ENCODE assay signal across 8 cellular contexts in genomic region chr18:51621103-51621969, GRCh38.
DNase-seq lines count a peak whose midpoint lies in the region; ATAC-seq and TF ChIP-seq lines count a peak whose summit lies in the region.

No MANE protein-coding gene starts in this region.

- H3K27me3 ChIP-seq in iPS-18a (ENCODE audit: control insufficient read depth, insufficient read depth, low read length): peaks cover 14% of the 10 kb centered on the region

- in situ Hi-C loops in astrocyte of the cerebellum (cut with HindIII; ENCODE audit: low sequenced_read_pairs): no loop called here

- peak; percentile 55 for ATAC-seq in HG03135 (IDR thresholded peaks at IDR 0.05; ENCODE audit: unreplicated experiment)
- ATAC-seq in HG03097 (IDR thresholded peaks at IDR 0.05; ENCODE audit: low FRiP score, unreplicated experiment): no peak

- peaks cover 21% of the 10 kb centered on the region for H3K4me1 ChIP-seq in iPS-18a (ENCODE audit: control insufficient read depth, low read depth, low read length)

- no peak overlapping the region for H3K27ac ChIP-seq in iPS-18a (ENCODE audit: low read length)

- TF ChIP-seq CTCF in astrocyte of the cerebellum (IDR thresholded peaks at IDR 0.05; ENCODE audit: low read depth, low read length, missing control alignments): peak; percentile 98

- no peaks in the 10 kb centered on the region for H3K9me3 ChIP-seq in iPS-18a (ENCODE audit: control insufficient read depth, low read depth, low read length)

- H3K9ac ChIP-seq in iPS-18a (ENCODE audit: low read length): no peak overlapping the region

- H3K4me3 ChIP-seq in astrocyte of the cerebellum (ENCODE audit: low read depth, low read length) (no peak overlapping the region), iPS-18a (ENCODE audit: low read length) (peak overlapping the region; percentile 23)

- no peaks in the 10 kb centered on the region for H3K36me3 ChIP-seq in iPS-18a (ENCODE audit: control insufficient read depth, low read depth, low read length)

- DNase-seq in A172 (ENCODE audit: low spot score): peak; percentile 27
- peak; percentile 71 for DNase-seq in GM03348 (ENCODE audit: low spot score)
- peak; percentile 19 to 67 for DNase-seq in NCI-H526 (lab: John Stamatoyannopoulos, UW)
- peak; percentile 73 for DNase-seq in astrocyte of the cerebellum (ENCODE audit: low read depth)
- peak; percentile 5 for DNase-seq in stimulated activated CD8-positive, alpha-beta memory T cell treated with anti-CD3 and anti-CD28 coated beads, Interleukin-7, amount 100 ng/mL, for 24 hours (ENCODE audit: low read depth)

Comparison
In these comparisons a context has a peak if more than half of its experiments do, and no peak if none do; other contexts are left out.
1. DNase-seq: peak in every context shown above with its lines; median percentile 73 in astrocyte of the cerebellum; 71 in GM03348; 43 in NCI-H526; 27 in A172; 5 in stimulated activated CD8-positive, alpha-beta memory T cell treated with anti-CD3 and anti-CD28 coated beads, Interleukin-7, amount 100 ng/mL, for 24 hours.